ENCODE assay signal across 1 cellular context in genomic region chr22:37848587-37849088, GRCh38.
TF ChIP-seq lines count a peak whose summit lies in the region.

No MANE protein-coding gene starts in this region.

TF ChIP-seq in endothelial cell of umbilical vein, 7 proteins besides CTCF, POLR2A, EP300 and RAD21:
- TF ChIP-seq JUN (IDR thresholded peaks at IDR 0.05; ENCODE audit: borderline replicate concordance, insufficient read depth, insufficient read length, low read depth) (no peak), EZH2 (IDR thresholded peaks at IDR 0.05; ENCODE audit: borderline replicate concordance, low read depth, low read length, severe bottlenecking) (no peak), FOS (IDR thresholded peaks at IDR 0.05; ENCODE audit: borderline replicate concordance, insufficient read depth, low read length) (no peak), MYC (IDR thresholded peaks at IDR 0.05; ENCODE audit: low read depth, low read length) (no peak), GATA2 (IDR thresholded peaks at IDR 0.05; ENCODE audit: insufficient read depth, insufficient read length, low read depth, low read length) (no peak), MAX (IDR thresholded peaks at IDR 0.05; ENCODE audit: insufficient read depth, insufficient read length) (no peak), POLR2AphosphoS5 (IDR thresholded peaks at IDR 0.05; ENCODE audit: insufficient read depth, low read depth, low read length) (no peak)
